In genomic region chr13:109654341-109655205, GRCh38 we compare ENCODE assay signal across 11 cellular contexts.
DNase-seq lines count a peak whose midpoint lies in the region; ATAC-seq lines count a peak whose summit lies in the region.
"Had no signal": no experiment of that assay in that cellular context is flagged by ENCODE, and none has a peak within 500 bp of the region (broad histone marks: within the 10 kb centered on the region; RNA-seq: fewer than 3 reads in every experiment).

No MANE protein-coding gene starts in this region.

- H3K4me1 Mint-ChIP-seq in naive thymus-derived CD4-positive, alpha-beta T cell: peaks cover 0 to 8% (median 5%) of the 10 kb centered on the region in 7 donors

- CTCF ChIA-PET in naive thymus-derived CD4-positive, alpha-beta T cell (lab: Charles Lee): no interaction called here

- POLR2A ChIA-PET in naive thymus-derived CD4-positive, alpha-beta T cell (lab: Charles Lee): no interaction called here

- no peaks in the 10 kb centered on the region for H3K27me3 ChIP-seq in naive thymus-derived CD4-positive, alpha-beta T cell (ENCODE audit: control insufficient read depth in 2 of 2, insufficient read depth in 2 of 2, low read length in 2 of 2)

- H3K4me3 Mint-ChIP-seq in naive thymus-derived CD4-positive, alpha-beta T cell: no peak overlapping the region

- no peak overlapping the region for H3K27ac ChIP-seq in naive thymus-derived CD4-positive, alpha-beta T cell (ENCODE audit: low read depth, low read length)
- H3K27ac ChIP-seq: SK-N-MC had no signal

- H3K27ac Mint-ChIP-seq in naive thymus-derived CD4-positive, alpha-beta T cell: peak overlapping the region in 3 of 9 donors; percentile 34 to 82 (median 53)

- peaks cover 0 to 4% (median 0%) of the 10 kb centered on the region in 11 donors for H3K9me3 Mint-ChIP-seq in naive thymus-derived CD4-positive, alpha-beta T cell

- no peaks in the 10 kb centered on the region for H3K9me3 ChIP-seq in naive thymus-derived CD4-positive, alpha-beta T cell (ENCODE audit: control insufficient read depth in 2 of 3, low read length in 3 of 3)

- intact Hi-C loops in Right ventricle myocardium inferior (cut with DNase I): no loop called here
- intact Hi-C loops in cardiac septum (cut with DNase I): no loop called here
- intact Hi-C loops in naive thymus-derived CD4-positive, alpha-beta T cell (cut with micrococcal nuclease): no loop called here

- no peaks in the 10 kb centered on the region for H3K4me1 ChIP-seq in naive thymus-derived CD4-positive, alpha-beta T cell (ENCODE audit: control insufficient read depth in 2 of 2, insufficient read depth in 2 of 2, low read length in 2 of 2)

- H3K4me3 ChIP-seq in naive thymus-derived CD4-positive, alpha-beta T cell (ENCODE audit: low read length): no peak overlapping the region
- H3K4me3 ChIP-seq: SK-N-MC had no signal

- no peaks in the 10 kb centered on the region for H3K36me3 Mint-ChIP-seq in naive thymus-derived CD4-positive, alpha-beta T cell

- H3K27me3 Mint-ChIP-seq in naive thymus-derived CD4-positive, alpha-beta T cell: peaks cover 0 to 13% (median 0%) of the 10 kb centered on the region in 5 donors

- no peaks in the 10 kb centered on the region for H3K36me3 ChIP-seq in naive thymus-derived CD4-positive, alpha-beta T cell (ENCODE audit: control insufficient read depth in 2 of 3, insufficient read depth in 3 of 3, low read length in 3 of 3)

- peak; percentile 82 for ATAC-seq in Right ventricle myocardium inferior
- ATAC-seq in naive thymus-derived CD4-positive, alpha-beta T cell: peak; percentile 77

- DNase-seq in Right ventricle myocardium inferior (ENCODE audit: missing footprints) (no peak), cardiac septum (ENCODE audit: low spot score) (no peak), fibroblast of peridontal ligament (ENCODE audit: extremely low read depth) (peak; percentile 44), NCI-H748 (lab: John Stamatoyannopoulos, UW; ENCODE audit: unreplicated experiment) (no peak), DMS79 (lab: John Stamatoyannopoulos, UW) (no peak), dermis blood vessel endothelial cell (no peak)
- no peak for DNase-seq in naive thymus-derived CD4-positive, alpha-beta T cell
- no peak for DNase-seq in stimulated activated CD4-positive, alpha-beta T cell treated with anti-CD3 and anti-CD28 coated beads, Interleukin-15, amount 100 ng/mL, for 24 hours
- DNase-seq: NCI-H2171 treated with DMSO at 0.1 percent for 48 hours; stimulated activated CD4-positive, alpha-beta T cell treated with anti-CD3 and anti-CD28 coated beads, Interleukin-1b, Interleukin-23, amount 100 ng/mL, for 48 hours had no signal
